Comparison of ENCODE assay signal across 25 cellular contexts in genomic region chr12:20487519-20487918, GRCh38.
"Had no signal": no experiment of that assay in that cellular context is flagged by ENCODE, and none has a peak within 500 bp of the region (broad histone marks: within the 10 kb centered on the region; RNA-seq: fewer than 3 reads in every experiment).

No MANE protein-coding gene starts in this region.

- H3K4me2 ChIP-seq: hepatocyte had no signal

- H3K4me3 ChIP-seq: coronary artery, gastrocnemius medialis, hepatocyte, pancreas, prostate gland, suprapubic skin, tibial artery had no signal

- H3K36me3 ChIP-seq: brain microvascular endothelial cell, gastrocnemius medialis, neutrophil, pancreas, prostate gland, suprapubic skin, tibial artery had no signal

- H3K4me1 Mint-ChIP-seq: nephron progenitor cell had no signal

- H3K27ac ChIP-seq: coronary artery, gastrocnemius medialis, hepatocyte, neutrophil, pancreas, prostate gland, suprapubic skin had no signal

- H3K27me3 ChIP-seq: brain microvascular endothelial cell, gastrocnemius medialis, hepatocyte, neutrophil, pancreas, suprapubic skin, tibial artery had no signal

- H3K27ac Mint-ChIP-seq: activated naive CD8-positive, alpha-beta T cell treated with anti-CD3 and anti-CD28 coated beads for 36 hours; activated T-cell treated with anti-CD3 and anti-CD28 coated beads, Interleukin-2, amount 50 U/mL, for 72 hours; nephron progenitor cell had no signal

- H3K9me3 ChIP-seq: gastrocnemius medialis, neutrophil, pancreas, prostate gland, suprapubic skin, tibial artery had no signal

- DNase-seq: activated CD4-positive, alpha-beta T cell treated with anti-CD3 and anti-CD28 coated beads for 4 hours; activated CD4-positive, alpha-beta T cell treated with anti-CD3 and anti-CD28 coated beads, Interleukin-2, amount 50 U/mL, for 4 hours; activated CD4-positive, CD25-positive, alpha-beta regulatory T cell; activated naive CD4-positive, alpha-beta T cell treated with Interleukin-2 at 50 U/mL for 16 hours; activated naive CD8-positive, alpha-beta T cell treated with anti-CD3 and anti-CD28 coated beads for 36 hours; activated T-cell treated with anti-CD3 and anti-CD28 coated beads for 4 hours; activated T-cell treated with anti-CD3 and anti-CD28 coated beads, Interleukin-2, amount 50 U/mL, for 72 hours; brain microvascular endothelial cell; glutamatergic neuron; islet precursor cell; mammary epithelial cell; nephron progenitor cell; pancreas; retina; stimulated activated CD4-positive, alpha-beta T cell treated with anti-CD3 and anti-CD28 coated beads, Interleukin-15, amount 100 ng/mL, for 24 hours; stimulated activated CD4-positive, alpha-beta T cell treated with anti-CD3 and anti-CD28 coated beads, Interleukin-2, amount 100 ng/mL, for 24 hours; stimulated activated naive CD4-positive, alpha-beta T cell; tibial artery had no signal

- H3K4me3 Mint-ChIP-seq: activated naive CD8-positive, alpha-beta T cell treated with anti-CD3 and anti-CD28 coated beads for 36 hours; activated T-cell treated with anti-CD3 and anti-CD28 coated beads, Interleukin-2, amount 50 U/mL, for 72 hours; nephron progenitor cell had no signal

- H3K4me1 ChIP-seq: gastrocnemius medialis, pancreas, prostate gland, suprapubic skin had no signal

- H3K9me3 Mint-ChIP-seq: activated naive CD8-positive, alpha-beta T cell treated with anti-CD3 and anti-CD28 coated beads for 36 hours; nephron progenitor cell had no signal

- ATAC-seq: activated T-cell treated with anti-CD3 and anti-CD28 coated beads, Interleukin-2, amount 50 U/mL, for 72 hours; esophagus mucosa had no signal

- H2AFZ ChIP-seq: hepatocyte had no signal

- H3K36me3 Mint-ChIP-seq: activated naive CD8-positive, alpha-beta T cell treated with anti-CD3 and anti-CD28 coated beads for 36 hours had no signal
